ENCODE assay signal across 8 cellular contexts in the genomic region with DNA sequence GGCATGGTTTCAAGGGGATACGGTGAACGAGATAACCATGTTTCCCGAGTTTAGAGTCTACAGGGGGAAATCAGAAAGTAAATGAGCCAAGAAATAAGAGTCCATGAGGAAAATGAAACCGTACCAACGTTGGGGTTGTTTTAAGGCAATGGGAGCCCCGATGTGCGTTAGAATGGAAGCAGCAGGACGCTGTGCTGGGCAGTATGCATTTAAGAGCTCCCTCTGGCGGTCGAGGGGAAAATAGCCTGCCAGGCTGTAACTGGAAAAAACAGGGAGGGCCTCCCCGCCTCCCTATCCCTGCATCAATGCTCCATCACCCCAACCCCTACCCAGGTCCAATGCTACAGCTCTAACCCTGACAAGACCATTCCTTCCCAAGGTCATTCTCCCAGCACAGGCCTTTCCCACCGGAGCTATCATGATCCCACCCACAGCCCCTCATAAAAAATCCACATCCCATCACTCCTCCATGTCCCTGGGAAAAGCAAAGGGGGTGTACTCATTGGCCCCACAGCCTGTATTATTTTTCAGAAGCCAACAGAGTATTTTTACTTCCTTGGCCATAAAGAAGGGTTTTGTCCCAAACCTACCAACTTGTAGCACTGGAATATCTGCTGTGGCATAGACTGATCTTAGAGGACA.
DNase-seq lines count a peak whose midpoint lies in the region; ATAC-seq, FAIRE-seq and TF ChIP-seq lines count a peak whose summit lies in the region.

No MANE protein-coding gene starts in this region.

- no peak overlapping the region for H3K9ac ChIP-seq in keratinocyte (ENCODE audit: control insufficient read depth, extremely low read depth, insufficient read depth, low read length)

- peak overlapping the region; percentile 33 for H3K4me2 ChIP-seq in keratinocyte (ENCODE audit: control insufficient read depth, extremely low read depth, insufficient read depth, low read depth, low read length)

- dilution Hi-C loops in keratinocyte (cut with MboI; ENCODE audit: extremely low pct_ligation_motif_present, low sequenced_read_pairs), result loop anchor here (10.0 kb wide), 1 partner anchor 353 kb away; no protein-coding TSS in a partner anchor

- H3K9me1 ChIP-seq in keratinocyte (ENCODE audit: control insufficient read depth, extremely low read depth, insufficient read depth, low read length), result no peaks in the 10 kb centered on the region

- H3K27me3 ChIP-seq in keratinocyte (ENCODE audit: control insufficient read depth, extremely low read depth, insufficient read depth, low read length), result peaks cover 8% of the 10 kb centered on the region

- in situ Hi-C loops in astrocyte of the cerebellum (cut with HindIII; ENCODE audit: low sequenced_read_pairs), result no loop called here

- H3K27ac ChIP-seq in keratinocyte (ENCODE audit: control insufficient read depth, insufficient read depth, low read length), result no peak overlapping the region

- peak; percentile 89 for TF ChIP-seq CTCF in astrocyte of the cerebellum (IDR thresholded peaks at IDR 0.05; ENCODE audit: low read depth, low read length, missing control alignments)
- peak; percentile 84 to 98 (median 91) for TF ChIP-seq CTCF in keratinocyte (optimal IDR thresholded peaks at IDR 0.05 in 1 of 3, IDR thresholded peaks at IDR 0.05 in 1 of 3, conservative IDR thresholded peaks at IDR 0.05 in 1 of 3; ENCODE audit: extremely low read depth in 1 of 3, insufficient read depth in 2 of 3, low read length in 3 of 3)

- no peak overlapping the region for H2AFZ ChIP-seq in keratinocyte (ENCODE audit: control insufficient read depth, low read length)

- FAIRE-seq in keratinocyte (lab: Jason Lieb, UNC), result peak; percentile 76

- ATAC-seq in GM18502 (IDR thresholded peaks at IDR 0.05; ENCODE audit: poor library complexity, unreplicated experiment), result no peak

- H3K79me2 ChIP-seq in keratinocyte (ENCODE audit: control insufficient read depth, insufficient read depth, low read length), result no peaks in the 10 kb centered on the region

- H3K4me3 ChIP-seq in astrocyte of the cerebellum (ENCODE audit: low read depth, low read length) (no peak overlapping the region), keratinocyte (ENCODE audit: control insufficient read depth in 2 of 3, extremely low read depth in 1 of 3, insufficient read depth in 2 of 3, low read depth in 1 of 3, low read length in 3 of 3) (no peak overlapping the region)

- H3K36me3 ChIP-seq in keratinocyte (ENCODE audit: control insufficient read depth in 2 of 2, extremely low read depth in 1 of 2, insufficient read depth in 2 of 2, low read length in 2 of 2), result no peaks in the 10 kb centered on the region

- no peaks in the 10 kb centered on the region for H3K9me3 ChIP-seq in keratinocyte (ENCODE audit: control insufficient read depth, low read depth, low read length)

- H3K4me1 ChIP-seq in keratinocyte (ENCODE audit: control insufficient read depth, extremely low read depth, insufficient read depth, low read length), result no peaks in the 10 kb centered on the region

- H4K20me1 ChIP-seq in keratinocyte (ENCODE audit: control insufficient read depth, extremely low read depth, insufficient read depth, low read length), result no peaks in the 10 kb centered on the region

- DNase-seq in DMS153 (lab: John Stamatoyannopoulos, UW), result peak; percentile 3
- DNase-seq in HT-29 (ENCODE audit: low spot score), result peak; percentile 52
- peak; percentile 44 for DNase-seq in RPMI8226
- no peak for DNase-seq in astrocyte of the cerebellum (ENCODE audit: low read depth)
- DNase-seq in keratinocyte (ENCODE audit: low read depth, low spot score), result no peak
- DNase-seq in stimulated activated CD4-positive, alpha-beta T cell treated with anti-CD3 and anti-CD28 coated beads, Interleukin-4, amount 100 ng/mL, for 4 hours, result peak; percentile 17 to 23
- no peak for DNase-seq in SKM-1 treated with dmso at 0.1 percent for 144 hours (lab: John Stamatoyannopoulos, UW; ENCODE audit: unreplicated experiment)

Comparison
In these comparisons a context has a peak if more than half of its experiments do, and no peak if none do; other contexts are left out.
1. DNase-seq: peak in DMS153 (single experiment), HT-29 (single experiment), RPMI8226 (single experiment) and stimulated activated CD4-positive, alpha-beta T cell treated with anti-CD3 and anti-CD28 coated beads, Interleukin-4, amount 100 ng/mL, for 4 hours (2 of 2); none in astrocyte of the cerebellum (single experiment), keratinocyte (single experiment) and SKM-1 treated with dmso at 0.1 percent for 144 hours (single experiment).